Comparison of ENCODE assay signal across 22 cellular contexts in the genomic region with DNA sequence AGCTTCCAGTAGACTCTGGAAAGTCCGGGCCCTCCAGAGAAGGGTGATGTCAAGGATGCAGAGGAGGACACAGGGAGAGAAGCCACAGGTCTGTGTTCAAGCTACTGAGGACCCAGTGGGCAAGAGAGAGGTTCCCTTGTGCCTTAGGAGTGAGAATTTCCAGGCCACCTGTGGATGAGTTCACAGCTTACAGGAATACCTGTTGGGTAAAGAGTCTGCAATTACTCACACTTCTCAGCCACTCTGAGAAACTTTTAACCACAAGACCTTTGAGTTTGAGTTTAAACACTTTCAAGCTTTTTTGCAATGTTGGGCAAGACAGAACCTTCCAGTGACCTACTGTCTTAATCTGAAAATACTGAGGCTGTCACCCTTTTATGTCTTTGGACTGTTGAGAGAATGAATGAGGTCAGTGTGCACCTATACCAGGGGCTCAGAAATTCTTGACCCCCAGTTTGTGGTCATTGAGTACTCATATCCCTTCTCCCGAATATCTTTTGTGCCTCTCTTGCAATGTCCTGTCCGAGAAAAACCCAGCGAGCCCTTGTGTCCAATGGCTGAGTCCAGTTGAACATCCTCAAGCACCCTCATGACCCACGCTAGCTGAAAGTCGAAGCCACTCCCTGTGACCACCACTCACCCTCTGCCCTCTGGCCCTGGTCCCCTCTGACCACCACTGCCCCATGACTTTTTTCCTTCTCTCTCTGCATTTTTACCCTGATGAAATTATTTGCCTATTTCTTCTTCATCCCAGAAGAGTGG.
DNase-seq lines count a peak whose midpoint lies in the region; ATAC-seq, FAIRE-seq and TF ChIP-seq lines count a peak whose summit lies in the region.
"Had no signal": no experiment of that assay in that cellular context is flagged by ENCODE, and none has a peak within 500 bp of the region (broad histone marks: within the 10 kb centered on the region; RNA-seq: fewer than 3 reads in every experiment).

No MANE protein-coding gene starts in this region.

- H3K4me1 Mint-ChIP-seq in osteocyte (ENCODE audit: unreplicated experiment): no peaks in the 10 kb centered on the region
- H3K4me1 Mint-ChIP-seq: CD4-positive, CD25-positive, alpha-beta regulatory T cell; GM23338 had no signal

- H3K4me3 Mint-ChIP-seq in osteocyte (ENCODE audit: unreplicated experiment): no peak overlapping the region
- H3K4me3 Mint-ChIP-seq: GM23338, HFFc6 had no signal

- peak; percentile 7 for DNase-seq in ecto neural progenitor cell (ENCODE audit: low spot score)
- DNase-seq in osteocyte (ENCODE audit: extremely low spot score, unreplicated experiment): peak; percentile 32
- peak; percentile 20 for DNase-seq in ureter (ENCODE audit: low spot score)
- no peak for DNase-seq in dedifferentiated amniotic fluid mesenchymal stem cell (ENCODE audit: extremely low spot score)
- DNase-seq in GM12892 (ENCODE audit: insufficient read length): no peak
- DNase-seq: ACHN; BE2C; C1 segment of cervical spinal cord; Caco-2; CD4-positive, CD25-positive, alpha-beta regulatory T cell; HCEC 1CT; HFFc6; IMR-90 had no signal

- no peak for TF ChIP-seq CTCF in osteocyte (IDR thresholded peaks at IDR 0.05)

- no peak for FAIRE-seq in GM12892 (lab: Jason Lieb, UNC)
- FAIRE-seq: A204.1, D721Med, G401.6, GM12891, GM18507, H54, HTR-8/SVneo had no signal

- no peak overlapping the region for H3K27ac Mint-ChIP-seq in osteocyte (ENCODE audit: unreplicated experiment)
- H3K27ac Mint-ChIP-seq: CD4-positive, CD25-positive, alpha-beta regulatory T cell; GM23338; HFFc6 had no signal

- no peaks in the 10 kb centered on the region for H3K36me3 Mint-ChIP-seq in osteocyte (ENCODE audit: unreplicated experiment)
- H3K36me3 Mint-ChIP-seq: CD4-positive, CD25-positive, alpha-beta regulatory T cell had no signal

- peaks cover 43% of the 10 kb centered on the region for H3K9me3 Mint-ChIP-seq in osteocyte (ENCODE audit: unreplicated experiment)
- H3K9me3 Mint-ChIP-seq: GM23338 had no signal

- no peak for TF ChIP-seq POLR2A in GM12892 (IDR thresholded peaks at IDR 0.05; ENCODE audit: low read depth, low read length)

- no peaks in the 10 kb centered on the region for H3K27me3 Mint-ChIP-seq in osteocyte (ENCODE audit: unreplicated experiment)

- ATAC-seq in GM21526 (IDR thresholded peaks at IDR 0.05; ENCODE audit: low FRiP score, unreplicated experiment): no peak
- ATAC-seq: GM23338 had no signal

Comparison
In these comparisons a context has a peak if more than half of its experiments do, and no peak if none do; other contexts are left out.
1. DNase-seq: peak in ecto neural progenitor cell (single experiment), osteocyte (single experiment) and ureter (single experiment); none in dedifferentiated amniotic fluid mesenchymal stem cell (single experiment) and GM12892 (single experiment).